ENCODE assay signal across 11 cellular contexts in genomic region chr5:98775962-98776687, GRCh38. TPM values are rescaled to one million over a fixed set of nuclear protein-coding genes. Genes with fewer than 3 reads are reported as not detected.
DNase-seq lines count a peak whose midpoint lies in the region; ATAC-seq and TF ChIP-seq lines count a peak whose summit lies in the region.
"Had no signal": no experiment of that assay in that cellular context is flagged by ENCODE, and none has a peak within 500 bp of the region (broad histone marks: within the 10 kb centered on the region; RNA-seq: fewer than 3 reads in every experiment).

No MANE protein-coding gene starts in this region.

- DNase-seq in activated CD8-positive, alpha-beta memory T cell treated with anti-CD3 and anti-CD28 coated beads, Interleukin-2, amount 10 ng/mL, durations not matched to agents 7 days and 5 days, result no peak
- DNase-seq in activated CD8-positive, alpha-beta memory T cell treated with anti-CD3 and anti-CD28 coated beads, Interleukin-2, amount 50 U/mL, for 48 hours, result no peak
- DNase-seq in activated B cell treated with CpG ODN at 0.5 μM for 24 hours, result no peak
- peak; percentile 70 for DNase-seq in glomerular visceral epithelial cell (ENCODE audit: extremely low spot score)
- no peak for DNase-seq in stimulated activated effector memory CD8-positive, alpha-beta T cell treated with anti-CD3 and anti-CD28 coated beads, Interleukin-12 subunit alpha, Interleukin-12 subunit beta, amount 100 ng/mL, for 72 hours (ENCODE audit: low spot score in 2 of 2)
- DNase-seq in NCI-H187 (lab: John Stamatoyannopoulos, UW), result no peak
- no peak for DNase-seq in stimulated activated CD4-positive, alpha-beta T cell treated with anti-CD3 and anti-CD28 coated beads, Interleukin-4, amount 100 ng/mL, for 1 hour
- DNase-seq: COR-L47, NCI-H2227 treated with DMSO at 0.1 percent for 48 hours had no signal

- H3K4me3 Mint-ChIP-seq in activated CD8-positive, alpha-beta memory T cell treated with anti-CD3 and anti-CD28 coated beads, Interleukin-2, amount 10 ng/mL, durations not matched to agents 7 days and 5 days, result peak overlapping the region; percentile 87
- H3K4me3 Mint-ChIP-seq in activated B cell treated with CpG ODN at 0.5 μM for 24 hours, result peak overlapping the region; percentile 96
- peak overlapping the region; percentile 97 for H3K4me3 Mint-ChIP-seq in stimulated activated effector memory CD8-positive, alpha-beta T cell treated with anti-CD3 and anti-CD28 coated beads, Interleukin-12 subunit alpha, Interleukin-12 subunit beta, amount 100 ng/mL, for 72 hours

- no peaks in the 10 kb centered on the region for H3K9me3 Mint-ChIP-seq in activated CD8-positive, alpha-beta memory T cell treated with anti-CD3 and anti-CD28 coated beads, Interleukin-2, amount 10 ng/mL, durations not matched to agents 7 days and 5 days (ENCODE audit: low read depth)
- H3K9me3 Mint-ChIP-seq in activated B cell treated with CpG ODN at 0.5 μM for 24 hours, result no peaks in the 10 kb centered on the region
- no peaks in the 10 kb centered on the region for H3K9me3 Mint-ChIP-seq in stimulated activated effector memory CD8-positive, alpha-beta T cell treated with anti-CD3 and anti-CD28 coated beads, Interleukin-12 subunit alpha, Interleukin-12 subunit beta, amount 100 ng/mL, for 72 hours

- peaks cover 29% of the 10 kb centered on the region for H3K4me1 Mint-ChIP-seq in activated CD8-positive, alpha-beta memory T cell treated with anti-CD3 and anti-CD28 coated beads, Interleukin-2, amount 10 ng/mL, durations not matched to agents 7 days and 5 days
- peaks cover 46% of the 10 kb centered on the region for H3K4me1 Mint-ChIP-seq in activated B cell treated with CpG ODN at 0.5 μM for 24 hours
- H3K4me1 Mint-ChIP-seq in stimulated activated effector memory CD8-positive, alpha-beta T cell treated with anti-CD3 and anti-CD28 coated beads, Interleukin-12 subunit alpha, Interleukin-12 subunit beta, amount 100 ng/mL, for 72 hours, result peaks cover 25% of the 10 kb centered on the region

- CTCF ChIA-PET in activated CD8-positive, alpha-beta memory T cell treated with anti-CD3 and anti-CD28 coated beads, Interleukin-2, amount 10 ng/mL, durations not matched to agents 7 days and 5 days (lab: Charles Lee), result interaction anchor here (1.2 to 1.7 kb wide), 2 partner anchors 12 to 19 kb away, joined by 3 read pairs; no protein-coding TSS in a partner anchor
- CTCF ChIA-PET in activated B cell treated with CpG ODN at 0.5 μM for 24 hours (lab: Charles Lee), result interaction anchor here (0.7 to 2.2 kb wide), 2 partner anchors 9 to 20 kb away, joined by 3 to 5 read pairs; no protein-coding TSS in a partner anchor

- no peak for ATAC-seq in activated CD8-positive, alpha-beta memory T cell treated with anti-CD3 and anti-CD28 coated beads, Interleukin-2, amount 10 ng/mL, durations not matched to agents 7 days and 5 days
- ATAC-seq in activated B cell treated with CpG ODN at 0.5 μM for 24 hours (ENCODE audit: low read depth) (no peak), HG02852 (IDR thresholded peaks at IDR 0.05; ENCODE audit: unreplicated experiment) (no peak)
- ATAC-seq in stimulated activated effector memory CD8-positive, alpha-beta T cell treated with anti-CD3 and anti-CD28 coated beads, Interleukin-12 subunit alpha, Interleukin-12 subunit beta, amount 100 ng/mL, for 72 hours, result no peak
- ATAC-seq: HCT116 had no signal

- peaks cover 52% of the 10 kb centered on the region for H3K27me3 Mint-ChIP-seq in activated CD8-positive, alpha-beta memory T cell treated with anti-CD3 and anti-CD28 coated beads, Interleukin-2, amount 10 ng/mL, durations not matched to agents 7 days and 5 days
- H3K27me3 Mint-ChIP-seq in activated B cell treated with CpG ODN at 0.5 μM for 24 hours, result no peaks in the 10 kb centered on the region

- H3K27ac Mint-ChIP-seq in activated CD8-positive, alpha-beta memory T cell treated with anti-CD3 and anti-CD28 coated beads, Interleukin-2, amount 10 ng/mL, durations not matched to agents 7 days and 5 days, result no peak overlapping the region
- no peak overlapping the region for H3K27ac Mint-ChIP-seq in activated B cell treated with CpG ODN at 0.5 μM for 24 hours
- H3K27ac Mint-ChIP-seq in stimulated activated effector memory CD8-positive, alpha-beta T cell treated with anti-CD3 and anti-CD28 coated beads, Interleukin-12 subunit alpha, Interleukin-12 subunit beta, amount 100 ng/mL, for 72 hours, result no peak overlapping the region

- no peak for TF ChIP-seq CTCF in activated B cell treated with CpG ODN at 0.5 μM for 24 hours (IDR thresholded peaks at IDR 0.05)

- POLR2A ChIA-PET in activated B cell treated with CpG ODN at 0.5 μM for 24 hours (lab: Charles Lee), result no interaction called here

- intact Hi-C loops in activated B cell treated with CpG ODN at 0.5 μM for 24 hours (cut with micrococcal nuclease), result no loop called here

- no peaks in the 10 kb centered on the region for H3K36me3 Mint-ChIP-seq in activated CD8-positive, alpha-beta memory T cell treated with anti-CD3 and anti-CD28 coated beads, Interleukin-2, amount 10 ng/mL, durations not matched to agents 7 days and 5 days
- peaks cover 24% of the 10 kb centered on the region for H3K36me3 Mint-ChIP-seq in activated B cell treated with CpG ODN at 0.5 μM for 24 hours (ENCODE audit: low read depth)
- peaks cover 7% of the 10 kb centered on the region for H3K36me3 Mint-ChIP-seq in stimulated activated effector memory CD8-positive, alpha-beta T cell treated with anti-CD3 and anti-CD28 coated beads, Interleukin-12 subunit alpha, Interleukin-12 subunit beta, amount 100 ng/mL, for 72 hours

RNA-seq across cellular contexts. Expression of gene RGMB, which starts 2.7 kb away (rescaled TPM):
- total RNA-seq in activated CD8-positive, alpha-beta memory T cell treated with anti-CD3 and anti-CD28 coated beads, Interleukin-2, amount 10 ng/mL, durations not matched to agents 7 days and 5 days, result 1 to 10 TPM; 1.1 to 1.3 TPM
- total RNA-seq in activated B cell treated with CpG ODN at 0.5 μM for 24 hours, result 12.7 and 13.8 TPM in 2 replicates
